In genomic region chr22:41532908-41533825, GRCh38 we compare ENCODE assay signal across 8 cellular contexts. TPM values are rescaled to one million over a fixed set of nuclear protein-coding genes. Genes with fewer than 3 reads are reported as not detected.
A peak's percentile ranks its signal among the peaks of the same experiment; 100 is the strongest.
DNase-seq lines count a peak whose midpoint lies in the region; ATAC-seq and TF ChIP-seq lines count a peak whose summit lies in the region.

No MANE protein-coding gene starts in this region.

- peaks cover 71% of the 10 kb centered on the region for H3K36me3 ChIP-seq in MG63

- H3K4me3 ChIP-seq in MG63 (no peak overlapping the region), cardiac fibroblast (replicated peaks in 1 of 2; ENCODE audit: low read depth in 2 of 2, low read length in 2 of 2) (no peak overlapping the region)

- peak; percentile 85 for DNase-seq in GM03348 (ENCODE audit: low spot score)
- peak; percentile 45 for DNase-seq in MG63
- DNase-seq in activated CD4-positive, CD25-positive, alpha-beta regulatory T cell (lab: John Stamatoyannopoulos, UW), result peak; percentile 28 to 53 (median 42)
- peak; percentile 72 for DNase-seq in cardiac fibroblast (ENCODE audit: low read depth in 2 of 2)
- DNase-seq in kidney tubule cell (ENCODE audit: low spot score), result peak; percentile 74
- peak; percentile 72 for DNase-seq in stimulated activated CD4-positive, alpha-beta T cell treated with anti-CD3 and anti-CD28 coated beads, Interleukin-4, amount 100 ng/mL, for 24 hours
- DNase-seq in globus pallidus (ENCODE audit: low spot score), result no peak

- no peak for ATAC-seq in HG03159 (IDR thresholded peaks at IDR 0.05; ENCODE audit: unreplicated experiment)

- TF ChIP-seq CTCF in cardiac fibroblast (IDR thresholded peaks at IDR 0.05; ENCODE audit: low read depth, low read length), result peak; percentile 86

- no peaks in the 10 kb centered on the region for H3K9me3 ChIP-seq in MG63

- H3K27me3 ChIP-seq in MG63, result no peaks in the 10 kb centered on the region

RNA-seq across cellular contexts. Expression of gene POLR3H, which starts 11.1 kb away (rescaled TPM):
- 47.2 and 53.1 TPM in 2 replicates for total RNA-seq in MG63 (2014; rRNA removed; shearing (Covaris generic); ENCODE audit: low replicate concordance)

RNA-seq across cellular contexts. Expression of gene CSDC2, which starts 27.6 kb away (rescaled TPM):
- total RNA-seq in MG63 (2014; rRNA removed; shearing (Covaris generic); ENCODE audit: low replicate concordance), result not detected in 2 replicates

RNA-seq across cellular contexts. Expression of gene PMM1, which starts 56.5 kb away (rescaled TPM):
- total RNA-seq in MG63 (2014; rRNA removed; shearing (Covaris generic); ENCODE audit: low replicate concordance), result 36.1 and 37.4 TPM in 2 replicates
